ENCODE assay signal across 35 cellular contexts in genomic region chr5:33411498-33411897, GRCh38.
"Had no signal": no experiment of that assay in that cellular context is flagged by ENCODE, and none has a peak within 500 bp of the region (broad histone marks: within the 10 kb centered on the region; RNA-seq: fewer than 3 reads in every experiment).

No MANE protein-coding gene starts in this region.

- H3K9me3 ChIP-seq: MG63 had no signal

- H3K27me3 ChIP-seq: MG63 had no signal

- H3K27ac ChIP-seq: KMS-11 had no signal

- H3K4me2 ChIP-seq: KMS-11 had no signal

- H3K4me3 ChIP-seq: MG63 had no signal

- DNase-seq: Karpas-422, Kasumi-1, KG1, MG63, MM.1S, MV-4-11, NCI-H1048, NCI-H1092, NCI-H1092 treated with DMSO at 0.1 percent for 48 hours, NCI-H1105, NCI-H1105 treated with DMSO at 0.1 percent for 48 hours, NCI-H1417, NCI-H1417 treated with DMSO at 0.1 percent for 48 hours, NCI-H1436, NCI-H1436 treated with DMSO at 0.1 percent for 48 hours, NCI-H146, NCI-H1694, NCI-H1694 treated with DMSO at 0.1 percent for 48 hours, NCI-H187, NCI-H187 treated with DMSO at 0.1 percent for 48 hours, NCI-H1930, NCI-H2029, NCI-H2029 treated with DMSO at 0.1 percent for 48 hours, NCI-H2081, NCI-H2081 treated with DMSO at 0.1 percent for 48 hours, NCI-H2107, NCI-H2171, NCI-H2171 treated with DMSO at 0.1 percent for 48 hours, NCI-H2227 treated with DMSO at 0.1 percent for 48 hours, NCI-H226, NCI-H345, NCI-H446, NCI-H446 treated with DMSO at 0.1 percent for 48 hours, NCI-H510A had no signal

- H3K9ac ChIP-seq: KMS-11 had no signal

- H3K36me3 ChIP-seq: MG63 had no signal
